1 cellular context compared by ENCODE assay signal in genomic region chr7:99562114-99562784, GRCh38.
A peak's percentile ranks its signal among the peaks of the same experiment; 100 is the strongest.
TF ChIP-seq lines count a peak whose summit lies in the region.

No MANE protein-coding gene starts in this region.

TF ChIP-seq in HepG2, 621 proteins besides CTCF, POLR2A, EP300 and RAD21:
- TF ChIP-seq RBFOX2 (IDR thresholded peaks at IDR 0.05; ENCODE audit: low read depth, low read length) (0 out of 2 replicates have a peak, but pooled peaks have one; percentile 26), TOPORS (CRISPR knock-in tag; IDR thresholded peaks at IDR 0.05) (no peak)
TF ChIP-seq in HepG2: peak in this region for 1.
